18 cellular contexts compared by ENCODE assay signal in genomic region chr15:100254694-100255093, GRCh38.
DNase-seq lines count a peak whose midpoint lies in the region; ATAC-seq, FAIRE-seq and TF ChIP-seq lines count a peak whose summit lies in the region.
"Had no signal": no experiment of that assay in that cellular context is flagged by ENCODE, and none has a peak within 500 bp of the region (broad histone marks: within the 10 kb centered on the region; RNA-seq: fewer than 3 reads in every experiment).

No MANE protein-coding gene starts in this region.

- no peaks in the 10 kb centered on the region for H3K36me3 Mint-ChIP-seq in activated CD8-positive, alpha-beta memory T cell treated with anti-CD3 and anti-CD28 coated beads, Interleukin-2, amount 10 ng/mL, durations not matched to agents 7 days and 5 days
- H3K36me3 Mint-ChIP-seq: CD14-positive monocyte had no signal

- TF ChIP-seq CTCF in HepG2 (CRISPR knock-in tag; IDR thresholded peaks at IDR 0.05) (no peak), ovary (IDR thresholded peaks at IDR 0.05) (no peak)

- no peak overlapping the region for H3K4me3 Mint-ChIP-seq in activated CD8-positive, alpha-beta memory T cell treated with anti-CD3 and anti-CD28 coated beads, Interleukin-2, amount 10 ng/mL, durations not matched to agents 7 days and 5 days
- H3K4me3 Mint-ChIP-seq: CD14-positive monocyte; CD8-positive, alpha-beta T cell had no signal

- POLR2A ChIA-PET in HepG2 (lab: Yijun Ruan, JAX), result no interaction called here

- TF ChIP-seq POLR2A in HepG2 (IDR thresholded peaks at IDR 0.05; ENCODE audit: insufficient read depth in 1 of 2, low read depth in 2 of 2, low read length in 2 of 2) (no peak), ovary (IDR thresholded peaks at IDR 0.05) (no peak)

- H3K9me3 ChIP-seq in HepG2 (ENCODE audit: low read length) (no peaks in the 10 kb centered on the region), SJCRH30 (replicated peaks) (no peaks in the 10 kb centered on the region), ovary (no peaks in the 10 kb centered on the region)

- no TSS peak for BruUV-seq in HepG2 (replicated peaks; lab: Mats Ljungman, UMichigan)

- no peaks in the 10 kb centered on the region for H3K27me3 ChIP-seq in HepG2 (ENCODE audit: control insufficient read depth in 1 of 2, insufficient read depth in 2 of 2, low read length in 2 of 2)
- no peaks in the 10 kb centered on the region for H3K27me3 ChIP-seq in SJCRH30
- H3K27me3 ChIP-seq in ovary, result no peaks in the 10 kb centered on the region

- no peak overlapping the region for H3K27ac Mint-ChIP-seq in activated CD8-positive, alpha-beta memory T cell treated with anti-CD3 and anti-CD28 coated beads, Interleukin-2, amount 10 ng/mL, durations not matched to agents 7 days and 5 days
- H3K27ac Mint-ChIP-seq: CD14-positive monocyte; CD8-positive, alpha-beta T cell had no signal

- intact Hi-C loops in HepG2 (cut with micrococcal nuclease; ENCODE audit: unreplicated experiment), result no loop called here
- intact Hi-C loops in posterior vena cava (cut with DNase I), result no loop called here
- intact Hi-C loops in ovary (cut with DNase I), result no loop called here

- H3K9me3 Mint-ChIP-seq in activated CD8-positive, alpha-beta memory T cell treated with anti-CD3 and anti-CD28 coated beads, Interleukin-2, amount 10 ng/mL, durations not matched to agents 7 days and 5 days (ENCODE audit: low read depth), result peaks cover 2% of the 10 kb centered on the region
- H3K9me3 Mint-ChIP-seq: CD8-positive, alpha-beta T cell had no signal

- H3K4me2 ChIP-seq in HepG2 (ENCODE audit: low read depth, low read length), result no peak overlapping the region

- H3K4me3 ChIP-seq in HepG2 (replicated peaks in 1 of 3; ENCODE audit: insufficient read depth in 1 of 3, low read depth in 2 of 3, low read length in 3 of 3) (no peak overlapping the region), SJCRH30 (no peak overlapping the region), ovary (no peak overlapping the region)
- H3K4me3 ChIP-seq: GM12878, GM23248 had no signal

- no peak for TF ChIP-seq EP300 in HepG2 (IDR thresholded peaks at IDR 0.05; ENCODE audit: low read depth in 2 of 2, low read length in 2 of 2)
- no peak for TF ChIP-seq EP300 in HepG2 (CRISPR knock-in tag; IDR thresholded peaks at IDR 0.05; ENCODE audit: borderline replicate concordance)
- TF ChIP-seq EP300 in ovary (IDR thresholded peaks at IDR 0.05), result no peak

- H3K27ac ChIP-seq in HepG2 (ENCODE audit: extremely low read length, insufficient read depth, low read length) (no peak overlapping the region), SJCRH30 (no peak overlapping the region), ovary (no peak overlapping the region)
- H3K27ac ChIP-seq: GM23248, HL-60 had no signal

- H3K9ac ChIP-seq in HepG2 (ENCODE audit: insufficient read depth, low read depth, low read length), result no peak overlapping the region
- H3K9ac ChIP-seq: GM23248 had no signal

- in situ Hi-C loops in HepG2 (cut with HindIII; ENCODE audit: extremely low pct_ligation_motif_present, low pct_unique_long_range_greater_than_20kb), result no loop called here

- no peak for ATAC-seq in activated CD8-positive, alpha-beta memory T cell treated with anti-CD3 and anti-CD28 coated beads, Interleukin-2, amount 10 ng/mL, durations not matched to agents 7 days and 5 days
- ATAC-seq in HepG2, result no peak
- ATAC-seq in HG03280 (IDR thresholded peaks at IDR 0.05; ENCODE audit: unreplicated experiment), result no peak
- ATAC-seq: CD8-positive, alpha-beta T cell; GM12878; HCT116 had no signal

- H3K36me3 ChIP-seq in HepG2 (replicated peaks in 1 of 2; ENCODE audit: control insufficient read depth in 1 of 2, insufficient read depth in 2 of 2, low read length in 2 of 2) (no peaks in the 10 kb centered on the region), SJCRH30 (no peaks in the 10 kb centered on the region), ovary (no peaks in the 10 kb centered on the region)

- FAIRE-seq in HepG2 (lab: Jason Lieb, UNC), result no peak
- FAIRE-seq: A204.1, GM12878, GM18507, H54 had no signal

- H3K27me3 Mint-ChIP-seq in activated CD8-positive, alpha-beta memory T cell treated with anti-CD3 and anti-CD28 coated beads, Interleukin-2, amount 10 ng/mL, durations not matched to agents 7 days and 5 days, result no peaks in the 10 kb centered on the region

- H3K4me1 ChIP-seq in HepG2 (ENCODE audit: insufficient read depth, low read length) (no peaks in the 10 kb centered on the region), SJCRH30 (no peaks in the 10 kb centered on the region), ovary (ENCODE audit: insufficient read depth) (no peaks in the 10 kb centered on the region)

- peak; percentile 26 for DNase-seq in activated CD8-positive, alpha-beta memory T cell treated with anti-CD3 and anti-CD28 coated beads for 24 hours
- DNase-seq in activated CD8-positive, alpha-beta memory T cell treated with anti-CD3 and anti-CD28 coated beads, Interleukin-2, amount 50 U/mL, for 4 hours, result no peak
- DNase-seq in activated CD8-positive, alpha-beta memory T cell treated with anti-CD3 and anti-CD28 coated beads, Interleukin-2, amount 10 ng/mL, durations not matched to agents 7 days and 5 days, result peak; percentile 4
- DNase-seq in HepG2 (ENCODE audit: low spot score) (no peak), posterior vena cava (ENCODE audit: low spot score) (peak; percentile 26), SJCRH30 (no peak), ovary (no peak)
- DNase-seq: COR-L47, GM23248 had no signal

- CTCF ChIA-PET in activated CD8-positive, alpha-beta memory T cell treated with anti-CD3 and anti-CD28 coated beads, Interleukin-2, amount 10 ng/mL, durations not matched to agents 7 days and 5 days (lab: Charles Lee), result no interaction called here
- CTCF ChIA-PET in HepG2 (lab: Yijun Ruan, JAX; ENCODE audit: low intra/inter-chr PET ratio, low total read pairs), result no interaction called here

- no peak overlapping the region for H2AFZ ChIP-seq in HepG2 (ENCODE audit: low read length)
- H2AFZ ChIP-seq: GM23248 had no signal

- WGBS in HepG2 (ENCODE audit: low lambda C conversion rate), result 50% methylated on average over 4 of the region's 4 CpGs
- 65 to 84% (median 68%) methylated on average over 4 of the region's 4 CpGs for WGBS in ovary, 3 donors

- TF ChIP-seq RAD21 in HepG2 (CRISPR knock-in tag; IDR thresholded peaks at IDR 0.05), result no peak

- no peaks in the 10 kb centered on the region for H3K79me2 ChIP-seq in HepG2 (ENCODE audit: insufficient read depth, low read length)

- H4K20me1 ChIP-seq in HepG2 (ENCODE audit: insufficient read depth, low read length), result no peaks in the 10 kb centered on the region

- H3K4me1 Mint-ChIP-seq in activated CD8-positive, alpha-beta memory T cell treated with anti-CD3 and anti-CD28 coated beads, Interleukin-2, amount 10 ng/mL, durations not matched to agents 7 days and 5 days, result no peaks in the 10 kb centered on the region
- H3K4me1 Mint-ChIP-seq: CD14-positive monocyte had no signal

TF ChIP-seq in HepG2, 621 proteins besides CTCF, POLR2A, EP300 and RAD21:
- TF ChIP-seq ZNF121 (CRISPR knock-in tag; IDR thresholded peaks at IDR 0.05) (no peak), SOX5 (CRISPR knock-in tag; IDR thresholded peaks at IDR 0.05; ENCODE audit: borderline replicate concordance) (no peak), CEBPB (IDR thresholded peaks at IDR 0.05; ENCODE audit: borderline replicate concordance, low read depth, low read length) (no peak), MNT (IDR thresholded peaks at IDR 0.05) (peak; percentile 15; the same call in 1 of the 2 replicates)

Comparison
In these comparisons a context has a peak if more than half of its experiments do, and no peak if none do; other contexts are left out.
1. DNase-seq: peak in activated CD8-positive, alpha-beta memory T cell treated with anti-CD3 and anti-CD28 coated beads for 24 hours (single experiment), activated CD8-positive, alpha-beta memory T cell treated with anti-CD3 and anti-CD28 coated beads, Interleukin-2, amount 10 ng/mL, durations not matched to agents 7 days and 5 days (single experiment) and posterior vena cava (single experiment); none in activated CD8-positive, alpha-beta memory T cell treated with anti-CD3 and anti-CD28 coated beads, Interleukin-2, amount 50 U/mL, for 4 hours (single experiment), HepG2 (single experiment), SJCRH30 (0 of 2) and ovary (0 of 5).